ENCODE assay signal across 16 cellular contexts in genomic region chr11:1523077-1523476, GRCh38. TPM values are rescaled to one million over a fixed set of nuclear protein-coding genes. Genes with fewer than 3 reads are reported as not detected.
A peak's percentile ranks its signal among the peaks of the same experiment; 100 is the strongest.
DNase-seq lines count a peak whose midpoint lies in the region; ATAC-seq, FAIRE-seq and TF ChIP-seq lines count a peak whose summit lies in the region.
"Had no signal": no experiment of that assay in that cellular context is flagged by ENCODE, and none has a peak within 500 bp of the region (broad histone marks: within the 10 kb centered on the region; RNA-seq: fewer than 3 reads in every experiment).

No MANE protein-coding gene starts in this region.

- peaks cover 0 to 17% (median 0%) of the 10 kb centered on the region in 11 experiments; a peak in 2 of 22 replicates for H3K36me3 ChIP-seq in BLaER1 treated with 17β-estradiol and CSF1 and Interleukin-3, amounts not matched to agents 10 nM and 100 nM
- H3K36me3 ChIP-seq in keratinocyte (ENCODE audit: control insufficient read depth in 2 of 2, extremely low read depth in 1 of 2, insufficient read depth in 2 of 2, low read length in 2 of 2): no peaks in the 10 kb centered on the region
- no peaks in the 10 kb centered on the region for H3K36me3 ChIP-seq in body of pancreas (replicated peaks in 1 of 2; ENCODE audit: insufficient read depth in 1 of 2, low read depth in 2 of 2)
- H3K36me3 ChIP-seq: BE2C, SJSA1 had no signal

- 78 to 90% methylated on average over 6 of the region's 6 CpGs for WGBS in body of pancreas, 2 donors

- FAIRE-seq in GM12891 (lab: Jason Lieb, UNC) (peak; percentile 28), keratinocyte (lab: Jason Lieb, UNC) (peak; percentile 73)

- no peak for ATAC-seq in activated T-helper 17 cell treated with anti-CD3 and anti-CD28 coated beads, Interleukin-2, amount 50 U/mL, for 72 hours (replicated peaks)
- ATAC-seq in GM18520 (IDR thresholded peaks at IDR 0.05; ENCODE audit: unreplicated experiment): no peak
- no peak for ATAC-seq in body of pancreas

- DNase-seq in GM12891 (ENCODE audit: insufficient read length, low spot score): no peak
- no peak for DNase-seq in keratinocyte (ENCODE audit: low read depth, low spot score)
- no peak for DNase-seq in anterior cingulate cortex (lab: John Stamatoyannopoulos, UW)
- DNase-seq in body of pancreas: no peak
- DNase-seq: BE2C, DMS 273 treated with DMSO at 0.1 percent for 48 hours, H7, NCI-H1417, NCI-H2029, NCI-H2171 treated with DMSO at 0.1 percent for 48 hours, NCI-H82 had no signal

- no peak overlapping the region for H2AFZ ChIP-seq in keratinocyte (ENCODE audit: control insufficient read depth, low read length)

- H3K9me1 ChIP-seq in keratinocyte (ENCODE audit: control insufficient read depth, extremely low read depth, insufficient read depth, low read length): peaks cover 9% of the 10 kb centered on the region

- dilution Hi-C loops in keratinocyte (cut with MboI; ENCODE audit: extremely low pct_ligation_motif_present, low sequenced_read_pairs): no loop called here

- H3K4me1 Mint-ChIP-seq in activated T-helper 17 cell treated with anti-CD3 and anti-CD28 coated beads, Interleukin-2, amount 50 U/mL, for 72 hours: no peaks in the 10 kb centered on the region

- intact Hi-C loops in body of pancreas (cut with DNase I): no loop called here

- peak overlapping the region in 2 of 11 experiments; percentile 23 to 27; a peak in 1 of 22 replicates for H3K27ac ChIP-seq in BLaER1 treated with 17β-estradiol and CSF1 and Interleukin-3, amounts not matched to agents 10 nM and 100 nM
- H3K27ac ChIP-seq in keratinocyte (ENCODE audit: control insufficient read depth, insufficient read depth, low read length): peak overlapping the region; percentile 46
- H3K27ac ChIP-seq in body of pancreas: no peak overlapping the region
- H3K27ac ChIP-seq: SJSA1 had no signal

- H3K27me3 Mint-ChIP-seq in activated T-helper 17 cell treated with anti-CD3 and anti-CD28 coated beads, Interleukin-2, amount 50 U/mL, for 72 hours: no peaks in the 10 kb centered on the region

- TF ChIP-seq CTCF in keratinocyte (optimal IDR thresholded peaks at IDR 0.05 in 1 of 3, IDR thresholded peaks at IDR 0.05 in 1 of 3, conservative IDR thresholded peaks at IDR 0.05 in 1 of 3; ENCODE audit: extremely low read depth in 1 of 3, insufficient read depth in 2 of 3, low read length in 3 of 3) (no peak), body of pancreas (IDR thresholded peaks at IDR 0.05) (no peak)

- H3K36me3 Mint-ChIP-seq in activated T-helper 17 cell treated with anti-CD3 and anti-CD28 coated beads, Interleukin-2, amount 50 U/mL, for 72 hours (ENCODE audit: low read depth): no peaks in the 10 kb centered on the region

- peaks cover 49 to 90% (median 80%) of the 10 kb centered on the region in 10 experiments for H3K4me1 ChIP-seq in BLaER1 treated with 17β-estradiol and CSF1 and Interleukin-3, amounts not matched to agents 10 nM and 100 nM
- H3K4me1 ChIP-seq in keratinocyte (ENCODE audit: control insufficient read depth, extremely low read depth, insufficient read depth, low read length) (peaks cover 22% of the 10 kb centered on the region), body of pancreas (no peaks in the 10 kb centered on the region)
- H3K4me1 ChIP-seq: BE2C, SJSA1 had no signal

- peak overlapping the region; percentile 59 for H3K27ac Mint-ChIP-seq in activated T-helper 17 cell treated with anti-CD3 and anti-CD28 coated beads, Interleukin-2, amount 50 U/mL, for 72 hours

- H4K20me1 ChIP-seq in BLaER1 treated with 17β-estradiol and CSF1 and Interleukin-3, amounts not matched to agents 10 nM and 100 nM: peaks cover 97 to 100% (median 100%) of the 10 kb centered on the region in 11 experiments
- H4K20me1 ChIP-seq in keratinocyte (ENCODE audit: control insufficient read depth, extremely low read depth, insufficient read depth, low read length): peaks cover 35% of the 10 kb centered on the region

- peak overlapping the region; percentile 58 to 94 (median 83); a peak in 21 of 22 replicates for H3K4me2 ChIP-seq in BLaER1 treated with 17β-estradiol and CSF1 and Interleukin-3, amounts not matched to agents 10 nM and 100 nM
- peak overlapping the region; percentile 78 for H3K4me2 ChIP-seq in keratinocyte (ENCODE audit: control insufficient read depth, extremely low read depth, insufficient read depth, low read depth, low read length)

- no peak overlapping the region for H3K4me3 Mint-ChIP-seq in activated T-helper 17 cell treated with anti-CD3 and anti-CD28 coated beads, Interleukin-2, amount 50 U/mL, for 72 hours

- H3K4me3 ChIP-seq in BLaER1 treated with 17β-estradiol and CSF1 and Interleukin-3, amounts not matched to agents 10 nM and 100 nM: no peak overlapping the region; a peak in 1 of 20 replicates
- H3K4me3 ChIP-seq in keratinocyte (ENCODE audit: control insufficient read depth in 2 of 3, extremely low read depth in 1 of 3, insufficient read depth in 2 of 3, low read depth in 1 of 3, low read length in 3 of 3): no peak overlapping the region
- H3K4me3 ChIP-seq in body of pancreas: no peak overlapping the region
- H3K4me3 ChIP-seq: SJSA1 had no signal

- peaks cover 0 to 4% (median 0%) of the 10 kb centered on the region in 11 experiments; a peak in 2 of 22 replicates for H3K27me3 ChIP-seq in BLaER1 treated with 17β-estradiol and CSF1 and Interleukin-3, amounts not matched to agents 10 nM and 100 nM
- H3K27me3 ChIP-seq in keratinocyte (ENCODE audit: control insufficient read depth, extremely low read depth, insufficient read depth, low read length) (no peaks in the 10 kb centered on the region), body of pancreas (no peaks in the 10 kb centered on the region)
- H3K27me3 ChIP-seq: BE2C, SJSA1 had no signal

- H3K9me3 Mint-ChIP-seq in activated T-helper 17 cell treated with anti-CD3 and anti-CD28 coated beads, Interleukin-2, amount 50 U/mL, for 72 hours: no peaks in the 10 kb centered on the region

- no peaks in the 10 kb centered on the region for H3K9me3 ChIP-seq in BLaER1 treated with 17β-estradiol and CSF1 and Interleukin-3, amounts not matched to agents 10 nM and 100 nM (replicated peaks in 1 of 11)
- H3K9me3 ChIP-seq in keratinocyte (ENCODE audit: control insufficient read depth, low read depth, low read length): no peaks in the 10 kb centered on the region
- no peaks in the 10 kb centered on the region for H3K9me3 ChIP-seq in body of pancreas
- H3K9me3 ChIP-seq: BE2C, SJSA1 had no signal

- TF ChIP-seq POLR2A in GM12891 (IDR thresholded peaks at IDR 0.05; ENCODE audit: low read depth, low read length) (no peak), body of pancreas (IDR thresholded peaks at IDR 0.05) (no peak)

- peak overlapping the region in 3 of 11 experiments; percentile 44 to 70 (median 54); a peak in 5 of 22 replicates for H3K9ac ChIP-seq in BLaER1 treated with 17β-estradiol and CSF1 and Interleukin-3, amounts not matched to agents 10 nM and 100 nM
- peak overlapping the region; percentile 31 for H3K9ac ChIP-seq in keratinocyte (ENCODE audit: control insufficient read depth, extremely low read depth, insufficient read depth, low read length)

- peaks cover 75% of the 10 kb centered on the region for H3K79me2 ChIP-seq in keratinocyte (ENCODE audit: control insufficient read depth, insufficient read depth, low read length)

TF ChIP-seq in GM12891, 5 proteins besides CTCF, POLR2A, EP300 and RAD21:
- TF ChIP-seq POU2F2 (IDR thresholded peaks at IDR 0.05; ENCODE audit: low read depth, low read length): no peak
- TF ChIP-seq SPI1 (IDR thresholded peaks at IDR 0.05; ENCODE audit: low read depth, low read length): no peak
- no peak for TF ChIP-seq TAF1 (IDR thresholded peaks at IDR 0.05; ENCODE audit: low read depth, low read length)
- no peak for TF ChIP-seq PAX5 (IDR thresholded peaks at IDR 0.05; ENCODE audit: insufficient read depth, low read length, severe bottlenecking)
- no peak for TF ChIP-seq POLR2AphosphoS5 (IDR thresholded peaks at IDR 0.05; ENCODE audit: low read depth, low read length)
TF ChIP-seq in GM12891: peak in this region for 0.

RNA-seq across cellular contexts. Expression of gene MOB2, which starts 36.5 kb away (rescaled TPM):
- polyA plus RNA-seq in GM12891 (2012; ENCODE audit: low read depth, missing spikeins): 14.4 TPM
- 10 to 100 TPM; 24.5 to 26.7 TPM for total RNA-seq in activated T-helper 17 cell treated with anti-CD3 and anti-CD28 coated beads, Interleukin-2, amount 50 U/mL, for 72 hours
- polyA plus RNA-seq in keratinocyte: 33.7 to 61.9 TPM (median 37.7 TPM) in 3 replicates
- 14.2 TPM for polyA plus RNA-seq in keratinocyte (2011; ENCODE audit: low read depth)
- 30.9 and 44.1 TPM in 2 replicates for polyA plus RNA-seq in keratinocyte (2011; cell fraction: cytosol; rRNA removed)
- 38.5 and 44.9 TPM in 2 replicates for polyA plus RNA-seq in keratinocyte (2011; cell fraction: nucleus; rRNA removed)
- 33.6 and 52.3 TPM in 2 replicates for polyA plus RNA-seq in keratinocyte (2012; ENCODE audit: low replicate concordance)
- polyA minus RNA-seq in keratinocyte: 35.1 to 51.3 TPM (median 47.5 TPM) in 3 replicates
- polyA minus RNA-seq in keratinocyte (2011; cell fraction: cytosol; rRNA and poly(A)+ RNA removed): 40.7 TPM
- polyA minus RNA-seq in keratinocyte (2011; cell fraction: nucleus; rRNA and poly(A)+ RNA removed): 16.0 and 17.3 TPM in 2 replicates
- total RNA-seq in body of pancreas: 10 to 100 TPM; 11.4 to 31.3 TPM

RNA-seq across cellular contexts. Expression of gene DUSP8, which starts 49.0 kb away (rescaled TPM):
- 0.21 TPM for polyA plus RNA-seq in GM12891 (2012; ENCODE audit: low read depth, missing spikeins)
- 1 to 10 TPM in 1 of 2 donors, under 1 TPM in 1; 0.80 to 1.7 TPM for total RNA-seq in activated T-helper 17 cell treated with anti-CD3 and anti-CD28 coated beads, Interleukin-2, amount 50 U/mL, for 72 hours
- polyA plus RNA-seq in keratinocyte: 0.58 to 1.7 TPM (median 1.3 TPM) in 3 replicates
- polyA plus RNA-seq in keratinocyte (2011; ENCODE audit: low read depth): 1.7 TPM
- polyA plus RNA-seq in keratinocyte (2011; cell fraction: cytosol; rRNA removed): 1.7 and 2.5 TPM in 2 replicates
- 5.6 and 7.0 TPM in 2 replicates for polyA plus RNA-seq in keratinocyte (2011; cell fraction: nucleus; rRNA removed)
- polyA plus RNA-seq in keratinocyte (2012; ENCODE audit: low replicate concordance): 1.0 and 4.9 TPM in 2 replicates
- polyA minus RNA-seq in keratinocyte: 0.43 to 2.8 TPM (median 1.3 TPM) in 3 replicates
- polyA minus RNA-seq in keratinocyte (2011; cell fraction: cytosol; rRNA and poly(A)+ RNA removed): 4.0 TPM
- polyA minus RNA-seq in keratinocyte (2011; cell fraction: nucleus; rRNA and poly(A)+ RNA removed): 1.5 and 1.6 TPM in 2 replicates
- 10 to 100 TPM in 1 of 2 donors, 1 to 10 TPM in 1; 7.0 to 19.1 TPM for total RNA-seq in body of pancreas
- total RNA-seq: LHCN-M2 had no signal
